12 cellular contexts compared by ENCODE assay signal in the genomic region with DNA sequence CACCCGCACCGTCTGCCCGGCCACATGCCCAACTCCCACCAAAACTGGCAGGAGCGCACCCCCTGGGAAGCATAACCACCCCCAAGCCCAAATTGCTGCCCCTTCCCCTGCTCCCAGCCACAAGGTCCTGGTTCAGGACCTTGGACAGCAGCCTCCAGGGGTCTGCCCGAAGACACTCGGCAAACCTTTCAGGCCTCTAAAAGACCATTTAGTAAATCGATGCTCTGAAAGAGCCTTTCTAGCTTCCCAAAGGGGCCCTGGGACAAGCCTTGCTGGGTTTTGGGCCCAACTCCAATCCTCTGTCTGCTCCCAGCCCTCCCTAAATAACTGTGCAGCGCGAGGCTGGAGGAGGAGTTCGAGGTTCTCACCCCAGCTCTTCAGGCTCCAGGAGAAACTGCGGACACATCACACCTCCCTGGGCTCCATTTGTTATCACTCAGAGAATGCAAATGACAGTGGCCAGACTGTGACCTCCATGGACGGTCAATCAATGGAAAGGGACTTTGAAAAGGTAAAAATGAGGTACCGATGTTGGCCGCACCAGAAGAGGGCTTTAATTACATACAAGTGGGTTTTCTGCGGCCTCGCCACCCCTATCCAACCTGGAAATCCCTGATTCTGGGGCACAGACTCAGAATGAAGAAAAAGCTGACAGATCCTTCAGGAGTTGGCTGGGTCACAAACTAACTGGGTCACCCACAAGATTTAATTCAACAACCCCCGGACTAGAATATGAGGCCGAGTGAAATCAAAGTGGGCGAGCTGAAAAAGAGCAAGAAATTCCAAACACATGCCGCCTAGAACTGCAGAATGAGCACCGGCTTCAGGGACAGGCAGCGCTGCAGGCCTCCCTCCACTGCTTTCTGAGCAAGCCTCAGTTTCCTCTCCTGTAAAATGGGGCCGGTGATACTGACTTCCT. TPM values are rescaled to one million over a fixed set of nuclear protein-coding genes. Genes with fewer than 3 reads are reported as not detected.
A peak's percentile ranks its signal among the peaks of the same experiment; 100 is the strongest.
DNase-seq lines count a peak whose midpoint lies in the region; ATAC-seq and TF ChIP-seq lines count a peak whose summit lies in the region.
"Had no signal": no experiment of that assay in that cellular context is flagged by ENCODE, and none has a peak within 500 bp of the region (broad histone marks: within the 10 kb centered on the region; RNA-seq: fewer than 3 reads in every experiment).

No MANE protein-coding gene starts in this region.

- no peak overlapping the region for H2AFZ ChIP-seq in mammary epithelial cell (ENCODE audit: low read depth, low read length)

- H3K9me3 ChIP-seq in mammary epithelial cell (replicated peaks; ENCODE audit: insufficient read depth, low read length) (no peaks in the 10 kb centered on the region), T-helper 17 cell (ENCODE audit: control insufficient read depth, low read length, poor library complexity, severe bottlenecking) (no peaks in the 10 kb centered on the region)
- H3K9me3 ChIP-seq: BLaER1, sigmoid colon had no signal

- H3K4me3 ChIP-seq in mammary epithelial cell (replicated peaks in 1 of 3; ENCODE audit: insufficient read depth in 1 of 3, low read depth in 2 of 3, low read length in 3 of 3) (no peak overlapping the region), fibroblast of the aortic adventitia (ENCODE audit: low read depth, low read length) (no peak overlapping the region)
- H3K4me3 ChIP-seq: BLaER1, sigmoid colon had no signal

- CTCF ChIA-PET in mammary epithelial cell (lab: Charles Lee; ENCODE audit: low non-redundant PET), result no interaction called here

- dilution Hi-C loops in mammary epithelial cell (cut with HindIII; ENCODE audit: low sequenced_read_pairs), result no loop called here

- H3K4me1 ChIP-seq in mammary epithelial cell (ENCODE audit: insufficient read depth, low read length), result no peaks in the 10 kb centered on the region
- H3K4me1 ChIP-seq: sigmoid colon had no signal

- no peak overlapping the region for H3K4me3 Mint-ChIP-seq in T-helper 17 cell

- DNase-seq in T47D (ENCODE audit: low read depth in 1 of 2, low spot score in 1 of 2), result peak; percentile 51 to 53
- DNase-seq in mammary epithelial cell, result no peak
- DNase-seq in T-helper 17 cell, result peak in 1 of 3 donors; percentile 17
- peak; percentile 15 for DNase-seq in fibroblast of the aortic adventitia (ENCODE audit: low read depth)
- DNase-seq in superior temporal gyrus (ENCODE audit: extremely low spot score), result peak; percentile 17
- no peak for DNase-seq in NCI-H226
- no peak for DNase-seq in SIG-M5 treated with dmso at 0.1 percent for 504 hours (lab: John Stamatoyannopoulos, UW; ENCODE audit: unreplicated experiment)
- DNase-seq in NCI-H526 (lab: John Stamatoyannopoulos, UW), result no peak
- DNase-seq: aorta, NCI-H1436, sigmoid colon had no signal

- H3K36me3 ChIP-seq in mammary epithelial cell (ENCODE audit: insufficient read depth, low read length), result no peaks in the 10 kb centered on the region
- H3K36me3 ChIP-seq: BLaER1, sigmoid colon had no signal

- ATAC-seq in T-helper 17 cell, result no peak

- H3K79me2 ChIP-seq in mammary epithelial cell (ENCODE audit: insufficient read depth, low read length), result no peaks in the 10 kb centered on the region

- no peak overlapping the region for H3K4me2 ChIP-seq in mammary epithelial cell (ENCODE audit: insufficient read depth, low read depth, low read length)
- H3K4me2 ChIP-seq: BLaER1 had no signal

- intact Hi-C loops in mammary epithelial cell (cut with micrococcal nuclease), result loop anchor here (2.0 kb wide), 1 partner anchor 13 kb away; no protein-coding TSS in a partner anchor

- H4K20me1 ChIP-seq in mammary epithelial cell (ENCODE audit: insufficient read depth, low read length), result no peaks in the 10 kb centered on the region

- H3K4me1 Mint-ChIP-seq in T-helper 17 cell, result no peaks in the 10 kb centered on the region

- in situ Hi-C loops in T47D (cut with HindIII; ENCODE audit: low pct_unique_long_range_greater_than_20kb, low sequenced_read_pairs) (no loop called here), mammary epithelial cell (cut with MboI; ENCODE audit: low sequenced_read_pairs in 2 of 2) (no loop called here)

- peaks cover 61% of the 10 kb centered on the region for H3K27me3 Mint-ChIP-seq in T-helper 17 cell

- H3K27ac Mint-ChIP-seq in T-helper 17 cell, result peak overlapping the region; percentile 29

- H3K27ac ChIP-seq in mammary epithelial cell (ENCODE audit: insufficient read depth, low read depth, low read length), result no peak overlapping the region
- H3K27ac ChIP-seq: BLaER1, sigmoid colon had no signal

- no peak overlapping the region for H3K9ac ChIP-seq in mammary epithelial cell (ENCODE audit: insufficient read depth, low read length)
- H3K9ac ChIP-seq: BLaER1 had no signal

- TF ChIP-seq CTCF in mammary epithelial cell (conservative IDR thresholded peaks at IDR 0.05 in 1 of 2, IDR thresholded peaks at IDR 0.05 in 1 of 2; ENCODE audit: extremely low read depth in 1 of 2, insufficient read depth in 1 of 2, low read depth in 1 of 2, low read length in 2 of 2) (no peak), fibroblast of the aortic adventitia (IDR thresholded peaks at IDR 0.05; ENCODE audit: insufficient read depth, low read length) (no peak)

- peaks cover 7% of the 10 kb centered on the region for H3K36me3 Mint-ChIP-seq in T-helper 17 cell (ENCODE audit: low read depth)

- H3K27me3 ChIP-seq in mammary epithelial cell (ENCODE audit: insufficient read depth, low read length), result peaks cover 4% of the 10 kb centered on the region

- BruUV-seq in mammary epithelial cell (replicated peaks; lab: Mats Ljungman, UMichigan), result no TSS peak

- whole genome bisulfite sequencing in mammary epithelial cell (ENCODE audit: low coverage, missing lambda C conversion rate), result 62% methylated on average over 21 of the region's 23 CpGs

RNA-seq across cellular contexts. Expression of gene GRM4, which starts 30.2 kb away (rescaled TPM):
- total RNA-seq in mammary epithelial cell (under 1 TPM in 1 of 2 donors, not detected in 1; under 0.01 TPM), T-helper 17 cell (not detected), fibroblast of the aortic adventitia (ENCODE audit: low replicate concordance) (0.08 TPM in 1 of 2 replicates, not detected in the other)
- not detected for polyA plus RNA-seq in mammary epithelial cell
- polyA minus RNA-seq in mammary epithelial cell, result not detected
- total RNA-seq: aorta had no signal
- polyA plus RNA-seq: aorta had no signal

Comparison
In these comparisons a context has a peak if more than half of its experiments do, and no peak if none do; other contexts are left out.
1. DNase-seq: peak in T47D (2 of 2), fibroblast of the aortic adventitia (single experiment) and superior temporal gyrus (single experiment); none in mammary epithelial cell (single experiment), NCI-H226 (single experiment), SIG-M5 treated with dmso at 0.1 percent for 504 hours (single experiment) and NCI-H526 (0 of 2).